Comparison of ENCODE assay signal across 19 cellular contexts in the genomic region with DNA sequence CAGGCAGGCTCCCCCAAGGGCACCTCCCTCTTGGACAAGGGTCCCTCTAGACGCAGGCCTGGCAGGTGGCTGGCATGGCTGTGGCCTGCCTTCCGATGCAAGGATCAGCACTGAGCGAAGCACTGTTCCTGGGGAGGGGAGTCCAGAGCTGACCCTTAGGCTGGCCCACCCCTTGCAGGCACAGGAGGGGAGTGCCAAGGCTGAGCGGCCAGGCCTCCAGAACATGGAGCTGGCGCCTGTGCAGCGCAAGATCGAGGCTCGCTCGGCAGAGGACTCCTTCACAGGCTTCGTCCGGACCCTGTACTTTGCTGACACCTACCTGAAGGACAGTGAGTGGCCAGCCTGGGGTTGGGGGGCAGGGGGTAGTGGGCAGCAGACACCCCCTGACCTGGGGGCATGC. TPM values are rescaled to one million over a fixed set of nuclear protein-coding genes. Genes with fewer than 3 reads are reported as not detected.
A peak's percentile ranks its signal among the peaks of the same experiment; 100 is the strongest.
DNase-seq lines count a peak whose midpoint lies in the region; ATAC-seq, FAIRE-seq and TF ChIP-seq lines count a peak whose summit lies in the region.
"Had no signal": no experiment of that assay in that cellular context is flagged by ENCODE, and none has a peak within 500 bp of the region (broad histone marks: within the 10 kb centered on the region; RNA-seq: fewer than 3 reads in every experiment).

No MANE protein-coding gene starts in this region.

- H3K36me3 ChIP-seq in Loucy (ENCODE audit: insufficient read depth, low read length): no peaks in the 10 kb centered on the region
- peaks cover 3% of the 10 kb centered on the region for H3K36me3 ChIP-seq in colonic mucosa
- no peaks in the 10 kb centered on the region for H3K36me3 ChIP-seq in sigmoid colon
- H3K36me3 ChIP-seq: brain microvascular endothelial cell, HAP-1, neural progenitor cell, SJCRH30, uterus had no signal

- H3K4me3 ChIP-seq in Loucy (ENCODE audit: low read length, poor library complexity, severe bottlenecking) (no peak overlapping the region), colonic mucosa (no peak overlapping the region), sigmoid colon (no peak overlapping the region)
- H3K4me3 ChIP-seq: HAP-1, neural progenitor cell, SJCRH30, uterus had no signal

- H2AFZ ChIP-seq in Loucy (ENCODE audit: low read length): peak overlapping the region; percentile 95
- H2AFZ ChIP-seq: neural progenitor cell had no signal

- intact Hi-C loops in CD14-positive monocyte (cut with micrococcal nuclease): loop anchor here in 1 of 2 donors (5.0 kb wide), 1 partner anchor 53 kb away; a partner anchor contains a TSS
- intact Hi-C loops in colonic mucosa (cut with DNase I): no loop called here
- intact Hi-C loops in sigmoid colon (cut with DNase I): no loop called here
- intact Hi-C loops in natural killer cell (cut with micrococcal nuclease): no loop called here

- peaks cover 15% of the 10 kb centered on the region for H3K4me1 ChIP-seq in Loucy (ENCODE audit: insufficient read depth, low read length, poor library complexity, severe bottlenecking)
- H3K4me1 ChIP-seq in colonic mucosa: no peaks in the 10 kb centered on the region
- H3K4me1 ChIP-seq in sigmoid colon: no peaks in the 10 kb centered on the region
- H3K4me1 ChIP-seq: HAP-1, neural progenitor cell, SJCRH30, uterus had no signal

- 91% methylated on average over 11 of the region's 11 CpGs for WGBS in sigmoid colon, 2 donors

- H3K27ac ChIP-seq in colonic mucosa: peak overlapping the region; percentile 33
- H3K27ac ChIP-seq in sigmoid colon: peak overlapping the region in 2 of 4 donors; percentile 27 to 29
- H3K27ac ChIP-seq: brain microvascular endothelial cell, neural progenitor cell, SJCRH30, uterus had no signal

- H3K27me3 Mint-ChIP-seq in CD14-positive monocyte (ENCODE audit: low read depth in 3 of 3) (peaks cover 0 to 6% (median 5%) of the 10 kb centered on the region in 3 donors), natural killer cell (ENCODE audit: low read depth in 2 of 2) (no peaks in the 10 kb centered on the region)
- H3K27me3 Mint-ChIP-seq: activated naive CD8-positive, alpha-beta T cell treated with anti-CD3 and anti-CD28 coated beads, Interleukin-2, amount 50 U/mL, for 24 hours; stimulated activated naive CD8-positive, alpha-beta T cell treated with anti-CD3 and anti-CD28 coated beads, Interleukin-15, Interleukin-2, amounts not matched to agents 100 ng/mL and 50 ng/mL, for 24 hours had no signal

- H3K9ac ChIP-seq in Loucy (ENCODE audit: low read depth, low read length, poor library complexity, severe bottlenecking): peak overlapping the region; percentile 56
- H3K9ac ChIP-seq in colonic mucosa (ENCODE audit: low read depth in 2 of 2, low read length in 2 of 2): peak overlapping the region in 1 of 2 donors; percentile 40
- H3K9ac ChIP-seq: neural progenitor cell had no signal

- DNase-seq in CD14-positive monocyte (ENCODE audit: low spot score) (no peak), colonic mucosa (no peak), sigmoid colon (peak; percentile 47), natural killer cell (no peak), GM20000 (ENCODE audit: low spot score) (no peak), NCI-H1694 treated with DMSO at 0.1 percent for 48 hours (lab: John Stamatoyannopoulos, UW) (no peak), H54 (ENCODE audit: insufficient read length, low spot score) (no peak)
- DNase-seq: cortex of kidney, DMS79 treated with DMSO at 0.1 percent for 48 hours, NCI-H510A, uterus had no signal

- H3K4me1 Mint-ChIP-seq in CD14-positive monocyte (peaks cover 23% of the 10 kb centered on the region), natural killer cell (peaks cover 0 to 5% of the 10 kb centered on the region in 2 donors)
- H3K4me1 Mint-ChIP-seq: activated naive CD8-positive, alpha-beta T cell treated with anti-CD3 and anti-CD28 coated beads, Interleukin-2, amount 50 U/mL, for 24 hours had no signal

- H3K4me3 Mint-ChIP-seq in CD14-positive monocyte (peak overlapping the region in 1 of 2 donors; percentile 21), natural killer cell (no peak overlapping the region)
- H3K4me3 Mint-ChIP-seq: activated naive CD8-positive, alpha-beta T cell treated with anti-CD3 and anti-CD28 coated beads, Interleukin-2, amount 50 U/mL, for 24 hours; activated T-helper 1 cell treated with anti-CD3 and anti-CD28 coated beads, Interleukin-12 subunit alpha, Interleukin-12 subunit beta, Interleukin-2, Interleukin-4 antibody, amounts not matched to agents 30 ng/mL and 10 ng/mL and 1 ng/mL, durations not matched to agents 14 hours and 24 hours and 36 hours; neural progenitor cell; stimulated activated naive CD8-positive, alpha-beta T cell treated with anti-CD3 and anti-CD28 coated beads, Interleukin-15, Interleukin-2, amounts not matched to agents 100 ng/mL and 50 ng/mL, for 24 hours had no signal

- no peaks in the 10 kb centered on the region for H3K9me2 ChIP-seq in Loucy (replicated peaks; ENCODE audit: low read depth, low read length)

- H3F3A ChIP-seq in Loucy (ENCODE audit: low read depth): no peaks in the 10 kb centered on the region

- TF ChIP-seq POLR2A in sigmoid colon (IDR thresholded peaks at IDR 0.05) (no peak), H54 (IDR thresholded peaks at IDR 0.05; ENCODE audit: low read depth, low read length) (no peak)

- H3K4me2 ChIP-seq in Loucy (ENCODE audit: low read depth, low read length, poor library complexity, severe bottlenecking): peak overlapping the region; percentile 55
- H3K4me2 ChIP-seq: neural progenitor cell had no signal

- H3K36me3 Mint-ChIP-seq in CD14-positive monocyte: peaks cover 0 to 4% of the 10 kb centered on the region in 2 donors
- H3K36me3 Mint-ChIP-seq in natural killer cell: no peaks in the 10 kb centered on the region
- H3K36me3 Mint-ChIP-seq: neural progenitor cell had no signal

- no peak for TF ChIP-seq EP300 in sigmoid colon (IDR thresholded peaks at IDR 0.05)

- no peak for ATAC-seq in natural killer cell

- TF ChIP-seq CTCF in CD14-positive monocyte (IDR thresholded peaks at IDR 0.05) (no peak), Loucy (conservative IDR thresholded peaks at IDR 0.05; ENCODE audit: low read length) (no peak), colonic mucosa (IDR thresholded peaks at IDR 0.05) (no peak), sigmoid colon (IDR thresholded peaks at IDR 0.05) (no peak), natural killer cell (IDR thresholded peaks at IDR 0.05) (no peak), GM20000 (IDR thresholded peaks at IDR 0.05; ENCODE audit: extremely low read depth, missing control alignments) (no peak)

- H3K27ac Mint-ChIP-seq in CD14-positive monocyte: peak overlapping the region; percentile 57 to 98 (median 93)
- peak overlapping the region in 1 of 2 donors; percentile 9 for H3K27ac Mint-ChIP-seq in natural killer cell
- H3K27ac Mint-ChIP-seq: activated naive CD8-positive, alpha-beta T cell treated with anti-CD3 and anti-CD28 coated beads, Interleukin-2, amount 50 U/mL, for 24 hours; neural progenitor cell; stimulated activated naive CD8-positive, alpha-beta T cell treated with anti-CD3 and anti-CD28 coated beads, Interleukin-15, Interleukin-2, amounts not matched to agents 100 ng/mL and 50 ng/mL, for 24 hours had no signal

- H4K20me1 ChIP-seq in Loucy (ENCODE audit: insufficient read depth, low read length, poor library complexity, severe bottlenecking): no peaks in the 10 kb centered on the region

- H3K79me2 ChIP-seq in Loucy (ENCODE audit: insufficient read depth, low read length): no peaks in the 10 kb centered on the region

- H3K9me3 ChIP-seq in Loucy (ENCODE audit: insufficient read depth, low read depth, low read length) (no peaks in the 10 kb centered on the region), colonic mucosa (no peaks in the 10 kb centered on the region), sigmoid colon (no peaks in the 10 kb centered on the region)
- H3K9me3 ChIP-seq: HAP-1, SJCRH30, uterus had no signal

- no peak for FAIRE-seq in H54 (lab: Jason Lieb, UNC)

- H3K9me3 Mint-ChIP-seq in CD14-positive monocyte: no peaks in the 10 kb centered on the region
- H3K9me3 Mint-ChIP-seq in natural killer cell: no peaks in the 10 kb centered on the region
- H3K9me3 Mint-ChIP-seq: activated naive CD8-positive, alpha-beta T cell treated with anti-CD3 and anti-CD28 coated beads, Interleukin-2, amount 50 U/mL, for 24 hours; activated T-helper 1 cell treated with anti-CD3 and anti-CD28 coated beads, Interleukin-12 subunit alpha, Interleukin-12 subunit beta, Interleukin-2, Interleukin-4 antibody, amounts not matched to agents 30 ng/mL and 10 ng/mL and 1 ng/mL, durations not matched to agents 14 hours and 24 hours and 36 hours; neural progenitor cell; stimulated activated naive CD8-positive, alpha-beta T cell treated with anti-CD3 and anti-CD28 coated beads, Interleukin-15, Interleukin-2, amounts not matched to agents 100 ng/mL and 50 ng/mL, for 24 hours had no signal

- H3K27me3 ChIP-seq in Loucy (ENCODE audit: insufficient read depth, low read length, poor library complexity, severe bottlenecking) (no peaks in the 10 kb centered on the region), colonic mucosa (no peaks in the 10 kb centered on the region), sigmoid colon (no peaks in the 10 kb centered on the region)
- H3K27me3 ChIP-seq: brain microvascular endothelial cell, neural progenitor cell, uterus had no signal

RNA-seq across cellular contexts. Expression of a gene that starts 16.8 kb away (rescaled TPM):
- under 1 TPM; 0.17 to 0.62 TPM for polyA plus RNA-seq in CD14-positive monocyte
- total RNA-seq in colonic mucosa: 100 to 1,000 TPM; 210 to 462 TPM
- 100 to 1,000 TPM in 1 of 4 donors, 10 to 100 TPM in 3; 33.1 to 117 (median 52.0) TPM for total RNA-seq in sigmoid colon
- polyA plus RNA-seq in sigmoid colon: 100 to 1,000 TPM; 212 to 460 (median 250) TPM
- 100 to 1,000 TPM; 336 to 372 (median 339) TPM for total RNA-seq in natural killer cell

RNA-seq across cellular contexts. Expression of a gene that starts 45.3 kb away (rescaled TPM):
- polyA plus RNA-seq in CD14-positive monocyte (1 to 10 TPM; 4.8 to 7.5 TPM), sigmoid colon (100 to 1,000 TPM; 197 to 299 (median 294) TPM)
- total RNA-seq in colonic mucosa (100 to 1,000 TPM; 401 to 497 TPM), sigmoid colon (1 to 10 TPM; 1.4 to 5.0 (median 3.4) TPM), natural killer cell (100 to 1,000 TPM; 229 to 302 (median 244) TPM)
- total RNA-seq: SJCRH30 had no signal

RNA-seq across cellular contexts. Expression of a gene that starts 54.4 kb away (rescaled TPM):
- polyA plus RNA-seq in CD14-positive monocyte (10 to 100 TPM; 11.8 to 13.6 TPM), sigmoid colon (10 to 100 TPM; 32.4 to 43.7 (median 35.6) TPM)
- total RNA-seq in colonic mucosa (10 to 100 TPM; 29.7 to 50.7 TPM), sigmoid colon (10 to 100 TPM; 11.1 to 25.3 (median 21.3) TPM), natural killer cell (100 to 1,000 TPM; 180 to 224 (median 186) TPM)

RNA-seq across cellular contexts. Expression of a gene that starts 55.4 kb away (rescaled TPM):
- polyA plus RNA-seq in CD14-positive monocyte (not detected), sigmoid colon (10 to 100 TPM in 1 of 3 donors, 1 to 10 TPM in 2; 4.8 to 12.9 (median 7.4) TPM)
- total RNA-seq in colonic mucosa (10 to 100 TPM; 26.5 to 28.6 TPM), sigmoid colon (10 to 100 TPM in 3 of 4 donors, 1 to 10 TPM in 1; 10.0 to 14.7 (median 10.2) TPM), natural killer cell (1 to 10 TPM in 2 of 3 donors, under 1 TPM in 1; 0.49 to 1.8 (median 1.7) TPM)

Comparison
In these comparisons a context has a peak if more than half of its experiments do, and no peak if none do; other contexts are left out.
1. RNA of a gene that starts 45.3 kb away (total RNA-seq): 401 to 497 TPM in colonic mucosa and 229 to 302 TPM in natural killer cell; 1.4 to 5.0 TPM in sigmoid colon; every median in the first group is over 10 times any median in the second.